25 cellular contexts compared by ENCODE assay signal in genomic region chr2:174580951-174581350, GRCh38. TPM values are rescaled to one million over a fixed set of nuclear protein-coding genes. Genes with fewer than 3 reads are reported as not detected.
DNase-seq lines count a peak whose midpoint lies in the region; ATAC-seq, FAIRE-seq and TF ChIP-seq lines count a peak whose summit lies in the region.
"Had no signal": no experiment of that assay in that cellular context is flagged by ENCODE, and none has a peak within 500 bp of the region (broad histone marks: within the 10 kb centered on the region; RNA-seq: fewer than 3 reads in every experiment).

No MANE protein-coding gene starts in this region.

- H3K9me3 Mint-ChIP-seq in activated naive CD4-positive, alpha-beta T cell treated with anti-CD3 and anti-CD28 coated beads, Interleukin-2, amount 10 ng/mL, durations not matched to agents 7 days and 5 days = no peaks in the 10 kb centered on the region
- no peaks in the 10 kb centered on the region for H3K9me3 Mint-ChIP-seq in activated naive CD8-positive, alpha-beta T cell treated with anti-CD3 and anti-CD28 coated beads for 36 hours

- WGBS in small intestine, 3 donors = 83 to 92% (median 92%) methylated on average over 2 of the region's 2 CpGs

- H3K4me1 ChIP-seq in small intestine (ENCODE audit: control insufficient read depth in 2 of 2, insufficient read depth in 1 of 2, low read depth in 1 of 2, low read length in 1 of 2) (no peaks in the 10 kb centered on the region), foreskin keratinocyte (no peaks in the 10 kb centered on the region)
- H3K4me1 ChIP-seq: HAP-1 had no signal

- H3K36me3 Mint-ChIP-seq in activated naive CD4-positive, alpha-beta T cell treated with anti-CD3 and anti-CD28 coated beads, Interleukin-2, amount 10 ng/mL, durations not matched to agents 7 days and 5 days = peaks cover 72% of the 10 kb centered on the region
- peaks cover 49% of the 10 kb centered on the region for H3K36me3 Mint-ChIP-seq in activated naive CD8-positive, alpha-beta T cell treated with anti-CD3 and anti-CD28 coated beads for 36 hours

- H3K27ac ChIP-seq in small intestine (ENCODE audit: low read depth in 1 of 2, low read length in 1 of 2) (no peak overlapping the region), foreskin keratinocyte (no peak overlapping the region)
- H3K27ac ChIP-seq: parathyroid adenoma, WERI-Rb-1 had no signal

- no peak for ATAC-seq in foreskin keratinocyte
- ATAC-seq: mucosa of descending colon, Panc1 had no signal

- H3K4me1 Mint-ChIP-seq in activated naive CD4-positive, alpha-beta T cell treated with anti-CD3 and anti-CD28 coated beads, Interleukin-2, amount 10 ng/mL, durations not matched to agents 7 days and 5 days = peaks cover 70% of the 10 kb centered on the region
- peaks cover 70% of the 10 kb centered on the region for H3K4me1 Mint-ChIP-seq in activated naive CD8-positive, alpha-beta T cell treated with anti-CD3 and anti-CD28 coated beads for 36 hours

- FAIRE-seq in small intestine (lab: Jason Lieb, UNC) = no peak
- FAIRE-seq: GM12892 had no signal

- no peaks in the 10 kb centered on the region for H3K27me3 ChIP-seq in small intestine (ENCODE audit: control insufficient read depth in 2 of 2, insufficient read depth in 2 of 2, low read length in 2 of 2)
- H3K27me3 ChIP-seq in foreskin keratinocyte = no peaks in the 10 kb centered on the region
- H3K27me3 ChIP-seq: ascending aorta, spleen had no signal

- H3K4me3 Mint-ChIP-seq in activated naive CD4-positive, alpha-beta T cell treated with anti-CD3 and anti-CD28 coated beads, Interleukin-2, amount 10 ng/mL, durations not matched to agents 7 days and 5 days = no peak overlapping the region
- H3K4me3 Mint-ChIP-seq in activated naive CD8-positive, alpha-beta T cell treated with anti-CD3 and anti-CD28 coated beads for 36 hours = no peak overlapping the region

- CTCF ChIA-PET in activated naive CD4-positive, alpha-beta T cell treated with anti-CD3 and anti-CD28 coated beads, Interleukin-2, amount 10 ng/mL, durations not matched to agents 7 days and 5 days (lab: Charles Lee) = interaction anchor here (1.4 to 11.4 kb wide), 6 partner anchors 11 to 118 kb away, joined by 3 to 136 read pairs (median 6); no protein-coding TSS in a partner anchor

- no peaks in the 10 kb centered on the region for H3K9me3 ChIP-seq in small intestine (ENCODE audit: control insufficient read depth, low read depth)
- H3K9me3 ChIP-seq: ascending aorta, HAP-1, mucosa of descending colon, spleen had no signal

- peaks cover 2 to 5% of the 10 kb centered on the region in 2 donors for H3K36me3 ChIP-seq in small intestine (ENCODE audit: control insufficient read depth in 2 of 2, insufficient read depth in 2 of 2, low read length in 2 of 2)
- H3K36me3 ChIP-seq: HAP-1, WERI-Rb-1 had no signal

- no peaks in the 10 kb centered on the region for H3K27me3 Mint-ChIP-seq in activated naive CD4-positive, alpha-beta T cell treated with anti-CD3 and anti-CD28 coated beads, Interleukin-2, amount 10 ng/mL, durations not matched to agents 7 days and 5 days
- H3K27me3 Mint-ChIP-seq in activated naive CD8-positive, alpha-beta T cell treated with anti-CD3 and anti-CD28 coated beads for 36 hours = no peaks in the 10 kb centered on the region

- no peak for DNase-seq in activated naive CD4-positive, alpha-beta T cell treated with anti-CD3 and anti-CD28 coated beads, Interleukin-2, amount 10 ng/mL, durations not matched to agents 7 days and 5 days
- DNase-seq in activated naive CD4-positive, alpha-beta T cell treated with Interleukin-2 at 50 U/mL for 16 hours = no peak
- DNase-seq in activated naive CD8-positive, alpha-beta T cell treated with anti-CD3 and anti-CD28 coated beads for 36 hours = no peak
- DNase-seq in medulla oblongata (ENCODE audit: extremely low spot score) (peak; percentile 67), superior temporal gyrus (ENCODE audit: extremely low spot score) (peak; percentile 80), SIG-M5 treated with dmso at 0.1 percent for 504 hours (lab: John Stamatoyannopoulos, UW; ENCODE audit: unreplicated experiment) (no peak), small intestine (no peak), foreskin keratinocyte (no peak)
- DNase-seq: cortex of kidney; erythroblast; GDM1; IMR-90; islet precursor cell; mucosa of descending colon; MV-4-11; NCI-H2081 treated with DMSO at 0.1 percent for 48 hours; NCI-H69; spleen; stimulated activated naive CD4-positive, alpha-beta T cell treated with Interleukin-2 at 50 U/mL for 16 hours; WERI-Rb-1 had no signal

- TF ChIP-seq CTCF in foreskin keratinocyte (conservative IDR thresholded peaks at IDR 0.05) = no peak

- H3K27ac Mint-ChIP-seq in activated naive CD4-positive, alpha-beta T cell treated with anti-CD3 and anti-CD28 coated beads, Interleukin-2, amount 10 ng/mL, durations not matched to agents 7 days and 5 days = peak overlapping the region; percentile 74
- H3K27ac Mint-ChIP-seq in activated naive CD8-positive, alpha-beta T cell treated with anti-CD3 and anti-CD28 coated beads for 36 hours = peak overlapping the region; percentile 82

- H3K4me3 ChIP-seq in small intestine (ENCODE audit: low read depth in 1 of 2, low read length in 2 of 2) = no peak overlapping the region
- H3K4me3 ChIP-seq: ascending aorta, HAP-1, mucosa of descending colon, spleen had no signal

RNA-seq across cellular contexts. Expression of gene WIPF1, which starts 16.7 kb away (rescaled TPM):
- total RNA-seq in activated naive CD8-positive, alpha-beta T cell treated with anti-CD3 and anti-CD28 coated beads for 36 hours = 100 to 1,000 TPM; 384 to 391 TPM
- polyA plus RNA-seq in small intestine (10 to 100 TPM in 2 of 3 donors, 1 to 10 TPM in 1; 3.1 to 15.4 (median 13.8) TPM), foreskin keratinocyte (3.5 and 4.2 TPM in 2 replicates)
- total RNA-seq in foreskin keratinocyte = 5.2 and 5.8 TPM in 2 replicates

Comparison
In these comparisons a context has a peak if more than half of its experiments do, and no peak if none do; other contexts are left out.
1. DNase-seq: peak in medulla oblongata (single experiment) and superior temporal gyrus (single experiment); none in activated naive CD4-positive, alpha-beta T cell treated with anti-CD3 and anti-CD28 coated beads, Interleukin-2, amount 10 ng/mL, durations not matched to agents 7 days and 5 days (single experiment), activated naive CD4-positive, alpha-beta T cell treated with Interleukin-2 at 50 U/mL for 16 hours (single experiment), activated naive CD8-positive, alpha-beta T cell treated with anti-CD3 and anti-CD28 coated beads for 36 hours (single experiment), SIG-M5 treated with dmso at 0.1 percent for 504 hours (single experiment), small intestine (single experiment) and foreskin keratinocyte (0 of 2).
2. RNA of gene WIPF1, which starts 16.7 kb away (total RNA-seq): 384 to 391 TPM in activated naive CD8-positive, alpha-beta T cell treated with anti-CD3 and anti-CD28 coated beads for 36 hours; 5.2 to 5.8 TPM in foreskin keratinocyte; every median in the first group is over 10 times any median in the second.